23 cellular contexts compared by ENCODE assay signal in the genomic region with DNA sequence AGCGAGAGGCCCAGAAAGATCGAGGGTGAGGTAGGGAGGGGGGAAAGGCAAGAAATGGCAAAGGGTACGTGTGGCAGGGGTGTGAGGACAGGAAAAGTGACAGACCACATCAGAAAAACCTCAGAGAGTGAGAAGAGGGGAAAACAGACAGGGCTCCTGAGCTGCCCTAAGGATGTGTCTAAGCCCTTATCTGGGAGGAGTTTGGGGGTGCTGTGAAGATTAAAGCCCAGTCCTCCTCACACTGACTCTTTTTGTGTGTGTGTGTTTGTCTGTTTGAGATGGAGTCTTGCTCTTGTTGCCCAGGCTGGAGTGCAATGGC. TPM values are rescaled to one million over a fixed set of nuclear protein-coding genes. Genes with fewer than 3 reads are reported as not detected.
A peak's percentile ranks its signal among the peaks of the same experiment; 100 is the strongest.
DNase-seq lines count a peak whose midpoint lies in the region; ATAC-seq and TF ChIP-seq lines count a peak whose summit lies in the region.
"Had no signal": no experiment of that assay in that cellular context is flagged by ENCODE, and none has a peak within 500 bp of the region (broad histone marks: within the 10 kb centered on the region; RNA-seq: fewer than 3 reads in every experiment).

No MANE protein-coding gene starts in this region.

- H3K27me3 ChIP-seq in CD8-positive, alpha-beta T cell (ENCODE audit: insufficient read depth, low read length) = peaks cover 60% of the 10 kb centered on the region
- H3K27me3 ChIP-seq in HUES64 (ENCODE audit: insufficient read depth, low read length) = peaks cover 77% of the 10 kb centered on the region
- peaks cover 30 to 48% of the 10 kb centered on the region in 2 donors for H3K27me3 ChIP-seq in naive thymus-derived CD4-positive, alpha-beta T cell (ENCODE audit: control insufficient read depth in 2 of 2, insufficient read depth in 2 of 2, low read length in 2 of 2)
- peaks cover 44 to 72% of the 10 kb centered on the region in 2 donors for H3K27me3 ChIP-seq in uterus

- CTCF ChIA-PET in CD8-positive, alpha-beta T cell (lab: Charles Lee) = interaction anchor here (2.7 to 4.7 kb wide), 2 partner anchors 20 to 33 kb away, joined by 9 to 24 read pairs; no protein-coding TSS in a partner anchor
- CTCF ChIA-PET in naive thymus-derived CD4-positive, alpha-beta T cell (lab: Charles Lee) = interaction anchor here (0.6 to 1.7 kb wide), 3 partner anchors 13 to 57 kb away, joined by 3 to 5 read pairs (median 3); no protein-coding TSS in a partner anchor

- peaks cover 56% of the 10 kb centered on the region for H3K4me1 ChIP-seq in CD8-positive, alpha-beta T cell (ENCODE audit: insufficient read depth, low read length)
- H3K4me1 ChIP-seq in HUES64 (ENCODE audit: insufficient read depth, low read length) = peaks cover 24% of the 10 kb centered on the region; the same call in 1 of the 2 replicates
- H3K4me1 ChIP-seq in naive thymus-derived CD4-positive, alpha-beta T cell (ENCODE audit: control insufficient read depth in 2 of 2, insufficient read depth in 2 of 2, low read length in 2 of 2) = peaks cover 34 to 38% of the 10 kb centered on the region in 2 donors
- peaks cover 0 to 17% of the 10 kb centered on the region in 2 donors for H3K4me1 ChIP-seq in uterus

- no peaks in the 10 kb centered on the region for H3K36me3 Mint-ChIP-seq in CD8-positive, alpha-beta T cell
- H3K36me3 Mint-ChIP-seq in activated naive CD8-positive, alpha-beta T cell = no peaks in the 10 kb centered on the region
- H3K36me3 Mint-ChIP-seq in naive thymus-derived CD4-positive, alpha-beta T cell = peaks cover 0 to 13% (median 0%) of the 10 kb centered on the region in 5 donors

- no peak overlapping the region for H3K27ac ChIP-seq in CD8-positive, alpha-beta T cell (ENCODE audit: low read depth, low read length)
- H3K27ac ChIP-seq in HUES64 (ENCODE audit: low read depth, low read length) (no peak overlapping the region), uterus (no peak overlapping the region)
- H3K27ac ChIP-seq in naive thymus-derived CD4-positive, alpha-beta T cell (ENCODE audit: low read depth, low read length) = no peak overlapping the region
- H3K27ac ChIP-seq: C4-2B, dorsolateral prefrontal cortex, HL-60, SK-N-MC, VCaP had no signal

- H3K27ac Mint-ChIP-seq in CD8-positive, alpha-beta T cell = no peak overlapping the region
- no peak overlapping the region for H3K27ac Mint-ChIP-seq in activated naive CD8-positive, alpha-beta T cell
- peak overlapping the region in 3 of 9 donors; percentile 5 to 20 (median 9) for H3K27ac Mint-ChIP-seq in naive thymus-derived CD4-positive, alpha-beta T cell
- H3K27ac Mint-ChIP-seq: mesothelial cell of epicardium, progenitor cell of endocrine pancreas had no signal

- peak in 1 of 7 experiments; percentile 26 for DNase-seq in CD8-positive, alpha-beta T cell
- peak in 2 of 9 donors; percentile 40 to 42 for DNase-seq in naive thymus-derived CD4-positive, alpha-beta T cell
- DNase-seq in SW 1271 (lab: John Stamatoyannopoulos, UW) = no peak
- DNase-seq in uterus = no peak
- DNase-seq in stimulated activated CD4-positive, alpha-beta T cell treated with anti-CD3 and anti-CD28 coated beads, Interleukin-12 subunit alpha, Interleukin-12 subunit beta, amount 100 ng/mL, for 4 hours = no peak
- DNase-seq in NCI-H2107 treated with DMSO at 0.1 percent for 48 hours (lab: John Stamatoyannopoulos, UW; ENCODE audit: unreplicated experiment) = no peak
- DNase-seq: DMS79 treated with DMSO at 0.1 percent for 48 hours, dorsolateral prefrontal cortex, kidney glomerular epithelial cell, NCI-H1436 treated with DMSO at 0.1 percent for 48 hours, NCI-H446 treated with DMSO at 0.1 percent for 48 hours, PC-3 had no signal

- POLR2A ChIA-PET in CD8-positive, alpha-beta T cell (lab: Charles Lee) = no interaction called here
- POLR2A ChIA-PET in naive thymus-derived CD4-positive, alpha-beta T cell (lab: Charles Lee) = interaction anchor here (0.8 to 2.7 kb wide), 4 partner anchors 9 to 52 kb away, joined by 3 to 8 read pairs (median 4); no protein-coding TSS in a partner anchor

- no peak overlapping the region for H3K9ac ChIP-seq in HUES64 (ENCODE audit: low read depth, low read length)

- peaks cover 65% of the 10 kb centered on the region for H3K4me1 Mint-ChIP-seq in CD8-positive, alpha-beta T cell (ENCODE audit: low read depth)
- H3K4me1 Mint-ChIP-seq in activated naive CD8-positive, alpha-beta T cell (ENCODE audit: low read depth) = peaks cover 61% of the 10 kb centered on the region
- H3K4me1 Mint-ChIP-seq in naive thymus-derived CD4-positive, alpha-beta T cell = peaks cover 55 to 72% (median 67%) of the 10 kb centered on the region in 7 donors

- H3K36me3 ChIP-seq in CD8-positive, alpha-beta T cell (ENCODE audit: insufficient read depth, low read length) = no peaks in the 10 kb centered on the region
- H3K36me3 ChIP-seq in HUES64 (ENCODE audit: insufficient read depth, low read length) (no peaks in the 10 kb centered on the region), uterus (no peaks in the 10 kb centered on the region)
- no peaks in the 10 kb centered on the region for H3K36me3 ChIP-seq in naive thymus-derived CD4-positive, alpha-beta T cell (ENCODE audit: control insufficient read depth in 2 of 3, insufficient read depth in 3 of 3, low read length in 3 of 3)
- H3K36me3 ChIP-seq: HAP-1 had no signal

- ATAC-seq in CD8-positive, alpha-beta T cell = peak; percentile 41
- peak; percentile 58 for ATAC-seq in naive thymus-derived CD4-positive, alpha-beta T cell
- ATAC-seq: PC-3 had no signal

- no peak for TF ChIP-seq POLR2A in uterus (IDR thresholded peaks at IDR 0.05)

- TF ChIP-seq CTCF in CD8-positive, alpha-beta T cell (IDR thresholded peaks at IDR 0.05) = no peak
- TF ChIP-seq CTCF in uterus (IDR thresholded peaks at IDR 0.05) = no peak

- no peaks in the 10 kb centered on the region for H3K9me3 ChIP-seq in CD8-positive, alpha-beta T cell (ENCODE audit: low read length)
- H3K9me3 ChIP-seq in HUES64 (ENCODE audit: insufficient read depth, low read depth, low read length) (no peaks in the 10 kb centered on the region), uterus (no peaks in the 10 kb centered on the region)
- no peaks in the 10 kb centered on the region for H3K9me3 ChIP-seq in naive thymus-derived CD4-positive, alpha-beta T cell (ENCODE audit: control insufficient read depth in 2 of 3, low read length in 3 of 3)
- H3K9me3 ChIP-seq: HAP-1 had no signal

- intact Hi-C loops in CD8-positive, alpha-beta T cell (cut with DNase I, micrococcal nuclease) = no loop called here
- intact Hi-C loops in naive thymus-derived CD4-positive, alpha-beta T cell (cut with micrococcal nuclease) = loop anchor here (1.0 to 2.0 kb wide), 3 partner anchors 15 to 19 kb away; no protein-coding TSS in a partner anchor
- intact Hi-C loops in uterus (cut with DNase I; ENCODE audit: low total_unique reads) = no loop called here

- H3K4me3 ChIP-seq in CD8-positive, alpha-beta T cell (ENCODE audit: low read depth, low read length) = no peak overlapping the region
- H3K4me3 ChIP-seq in HUES64 (ENCODE audit: low read length) (peak overlapping the region; percentile 24; the same call in 1 of the 2 replicates), uterus (no peak overlapping the region)
- peak overlapping the region; percentile 1 for H3K4me3 ChIP-seq in naive thymus-derived CD4-positive, alpha-beta T cell (ENCODE audit: low read length)
- H3K4me3 ChIP-seq: HAP-1, SK-N-MC had no signal

- H3K4me3 Mint-ChIP-seq in CD8-positive, alpha-beta T cell = peak overlapping the region; percentile 65
- peak overlapping the region; percentile 81 for H3K4me3 Mint-ChIP-seq in activated naive CD8-positive, alpha-beta T cell
- peak overlapping the region; percentile 48 to 96 (median 78) for H3K4me3 Mint-ChIP-seq in naive thymus-derived CD4-positive, alpha-beta T cell
- H3K4me3 Mint-ChIP-seq: mesothelial cell of epicardium had no signal

- no peaks in the 10 kb centered on the region for H3K9me3 Mint-ChIP-seq in CD8-positive, alpha-beta T cell
- H3K9me3 Mint-ChIP-seq in activated naive CD8-positive, alpha-beta T cell (ENCODE audit: low read depth) = no peaks in the 10 kb centered on the region
- peaks cover 0 to 8% (median 0%) of the 10 kb centered on the region in 11 donors for H3K9me3 Mint-ChIP-seq in naive thymus-derived CD4-positive, alpha-beta T cell
- H3K9me3 Mint-ChIP-seq: mesothelial cell of epicardium had no signal

- WGBS in HUES64 = 7% methylated on average over 3 of the region's 3 CpGs

- peaks cover 83% of the 10 kb centered on the region for H3K27me3 Mint-ChIP-seq in CD8-positive, alpha-beta T cell (ENCODE audit: low read depth)
- peaks cover 58% of the 10 kb centered on the region for H3K27me3 Mint-ChIP-seq in activated naive CD8-positive, alpha-beta T cell
- H3K27me3 Mint-ChIP-seq in naive thymus-derived CD4-positive, alpha-beta T cell = peaks cover 87 to 97% (median 93%) of the 10 kb centered on the region in 5 donors

RNA-seq across cellular contexts. Expression of gene PTH2, which starts 0.7 kb away (rescaled TPM):
- total RNA-seq in CD8-positive, alpha-beta T cell = not detected
- polyA plus RNA-seq in HUES64 (2013, experiment 1 of 2) = not detected
- polyA plus RNA-seq in HUES64 (2013, experiment 2 of 2) = not detected
- total RNA-seq in naive thymus-derived CD4-positive, alpha-beta T cell = not detected
- polyA plus RNA-seq in naive thymus-derived CD4-positive, alpha-beta T cell = not detected
- not detected for total RNA-seq in uterus
- total RNA-seq: fibroblast of lung, mesothelial cell of epicardium, PC-3, progenitor cell of endocrine pancreas, subcutaneous adipose tissue had no signal
- polyA plus RNA-seq: fibroblast of lung had no signal

RNA-seq across cellular contexts. Expression of gene GFY, which starts 1.2 kb away (rescaled TPM):
- total RNA-seq in CD8-positive, alpha-beta T cell = not detected
- 0.35 TPM for polyA plus RNA-seq in HUES64 (2013, experiment 1 of 2)
- 1.3 TPM for polyA plus RNA-seq in HUES64 (2013, experiment 2 of 2)
- not detected for total RNA-seq in naive thymus-derived CD4-positive, alpha-beta T cell
- polyA plus RNA-seq in naive thymus-derived CD4-positive, alpha-beta T cell = not detected
- not detected for total RNA-seq in uterus
- total RNA-seq: fibroblast of lung, mesothelial cell of epicardium, PC-3, progenitor cell of endocrine pancreas, subcutaneous adipose tissue had no signal
- polyA plus RNA-seq: fibroblast of lung had no signal

RNA-seq across cellular contexts. Expression of gene SLC17A7, which starts 17.4 kb away (rescaled TPM):
- under 1 TPM in 1 of 2 experiments, not detected in 1; 0.11 TPM for total RNA-seq in CD8-positive, alpha-beta T cell
- polyA plus RNA-seq in HUES64 (2013, experiment 1 of 2) = 0.85 TPM
- 1.3 TPM for polyA plus RNA-seq in HUES64 (2013, experiment 2 of 2)
- under 1 TPM in 2 of 5 experiments, not detected in 3; 0.12 to 0.22 TPM for total RNA-seq in naive thymus-derived CD4-positive, alpha-beta T cell
- not detected for polyA plus RNA-seq in naive thymus-derived CD4-positive, alpha-beta T cell
- total RNA-seq in uterus = 1 to 10 TPM in 3 of 4 donors, not detected in 1; 1.3 to 5.6 (median 1.9) TPM

RNA-seq across cellular contexts. Expression of gene PIH1D1, which starts 27.7 kb away (rescaled TPM):
- total RNA-seq in CD8-positive, alpha-beta T cell = 100 to 1,000 TPM; 113 to 119 TPM
- 103 TPM for polyA plus RNA-seq in HUES64 (2013, experiment 1 of 2)
- 110 TPM for polyA plus RNA-seq in HUES64 (2013, experiment 2 of 2)
- 100 to 1,000 TPM; 136 to 183 (median 159) TPM for total RNA-seq in naive thymus-derived CD4-positive, alpha-beta T cell
- 10 to 100 TPM; 62.7 to 91.8 TPM for polyA plus RNA-seq in naive thymus-derived CD4-positive, alpha-beta T cell
- 10 to 100 TPM; 31.2 to 70.2 (median 46.5) TPM for total RNA-seq in uterus

RNA-seq across cellular contexts. Expression of gene ALDH16A1, which starts 29.1 kb away (rescaled TPM):
- 10 to 100 TPM; 26.1 to 30.7 TPM for total RNA-seq in CD8-positive, alpha-beta T cell
- 43.5 TPM for polyA plus RNA-seq in HUES64 (2013, experiment 1 of 2)
- 25.8 TPM for polyA plus RNA-seq in HUES64 (2013, experiment 2 of 2)
- 10 to 100 TPM; 27.6 to 38.1 (median 33.3) TPM for total RNA-seq in naive thymus-derived CD4-positive, alpha-beta T cell
- polyA plus RNA-seq in naive thymus-derived CD4-positive, alpha-beta T cell = 10 to 100 TPM; 28.3 to 37.8 TPM
- total RNA-seq in uterus = 10 to 100 TPM; 13.5 to 40.8 (median 34.5) TPM
- total RNA-seq: PC-3 had no signal

Comparison
In these comparisons a context has a peak if more than half of its experiments do, and no peak if none do; other contexts are left out.
1. H3K4me3 ChIP-seq: peak in HUES64 (single experiment) and naive thymus-derived CD4-positive, alpha-beta T cell (single experiment); none in CD8-positive, alpha-beta T cell (single experiment) and uterus (0 of 2).
2. intact Hi-C loops: an anchor here in naive thymus-derived CD4-positive, alpha-beta T cell (1.0 to 2.0 kb wide); none called in CD8-positive, alpha-beta T cell and uterus.
3. Peak in every context shown above with its lines, with median percentiles within 50 percentile points of each other: H3K4me3 Mint-ChIP-seq.